ENCODE assay signal across 8 cellular contexts in the genomic region with DNA sequence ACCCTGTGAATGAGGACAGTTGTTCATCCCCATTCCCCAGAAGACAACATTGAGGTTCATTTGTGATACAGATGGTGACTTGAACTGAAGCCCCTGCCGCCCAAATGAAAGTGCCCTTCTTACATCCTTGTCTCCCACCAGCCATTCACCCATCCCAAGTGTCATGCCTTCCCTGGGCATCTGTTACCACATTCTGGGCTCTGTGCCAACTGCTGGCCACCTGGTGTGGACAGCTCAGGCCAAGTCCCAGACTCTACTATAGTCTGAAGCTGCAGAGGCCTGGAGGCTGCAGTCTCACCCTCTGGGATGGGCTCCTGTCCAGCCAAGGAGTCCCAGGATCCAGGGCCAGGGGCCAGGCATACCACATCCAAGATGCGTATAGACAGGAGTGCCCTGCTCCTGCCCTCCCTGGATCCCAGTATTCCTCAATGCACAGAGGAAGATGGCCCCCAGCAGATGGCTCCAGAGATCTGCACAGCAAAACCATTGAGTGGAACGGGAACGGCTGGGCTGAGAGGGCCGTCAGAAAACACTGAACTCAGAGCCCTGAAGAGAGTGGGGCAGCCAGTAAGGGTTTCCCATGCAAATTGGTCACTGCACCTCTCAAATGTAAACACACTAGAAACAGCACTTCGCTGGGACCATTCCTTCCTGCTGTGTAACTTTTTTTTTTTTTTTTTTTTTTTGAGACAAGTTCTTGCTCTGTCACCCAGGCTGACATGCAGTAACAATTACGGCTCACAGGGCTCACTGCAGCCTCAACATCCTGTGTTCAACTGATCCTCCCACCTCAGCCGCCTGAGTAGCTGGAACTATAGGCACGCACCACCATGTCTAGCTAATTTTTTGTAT. TPM values are rescaled to one million over a fixed set of nuclear protein-coding genes. Genes with fewer than 3 reads are reported as not detected.
A peak's percentile ranks its signal among the peaks of the same experiment; 100 is the strongest.
DNase-seq lines count a peak whose midpoint lies in the region; ATAC-seq and TF ChIP-seq lines count a peak whose summit lies in the region.

No MANE protein-coding gene starts in this region.

- ATAC-seq in foreskin keratinocyte = peak; percentile 38
- no peak for ATAC-seq in GM19397 (IDR thresholded peaks at IDR 0.05; ENCODE audit: unreplicated experiment)
- no peak for ATAC-seq in HG03439 (IDR thresholded peaks at IDR 0.05; ENCODE audit: unreplicated experiment)

- no peak for TF ChIP-seq POLR2A in Peyer's patch (IDR thresholded peaks at IDR 0.05)

- H3K27ac ChIP-seq in Peyer's patch = peak overlapping the region; percentile 12 to 64 (median 60)
- H3K27ac ChIP-seq in foreskin keratinocyte = no peak overlapping the region

- DNase-seq in GM12864 (ENCODE audit: low read depth) (no peak), Peyer's patch (peak; percentile 52 to 87 (median 82)), foreskin keratinocyte (peak in 1 of 2 donors; percentile 48), occipital lobe (lab: John Stamatoyannopoulos, UW) (peak; percentile 34)
- DNase-seq in Jurkat, Clone E6-1 (ENCODE audit: low read depth, low spot score) = peak; percentile 85
- DNase-seq in activated naive CD4-positive, alpha-beta T cell treated with anti-CD3 and anti-CD28 coated beads, Interleukin-2, amount 50 U/mL, for 16 hours = peak; percentile 56

- TF ChIP-seq CTCF in GM12864 (IDR thresholded peaks at IDR 0.05; ENCODE audit: low read depth, low read length, missing control alignments) (peak; percentile 48), Peyer's patch (IDR thresholded peaks at IDR 0.05) (peak; percentile 10 to 91 (median 70)), foreskin keratinocyte (conservative IDR thresholded peaks at IDR 0.05) (peak; percentile 84)

- H3K9me3 ChIP-seq in Peyer's patch = no peaks in the 10 kb centered on the region

- H3K27me3 ChIP-seq in Peyer's patch (no peaks in the 10 kb centered on the region), foreskin keratinocyte (no peaks in the 10 kb centered on the region)

- H3K36me3 ChIP-seq in Peyer's patch = no peaks in the 10 kb centered on the region

- no peak overlapping the region for H3K4me3 ChIP-seq in GM12864 (ENCODE audit: low read depth, low read length)
- H3K4me3 ChIP-seq in Jurkat, Clone E6-1 (ENCODE audit: low read length) = peak overlapping the region; percentile 15
- H3K4me3 ChIP-seq in Peyer's patch = no peak overlapping the region

- H3K4me1 ChIP-seq in Peyer's patch (peaks cover 0 to 81% (median 12%) of the 10 kb centered on the region in 4 donors), foreskin keratinocyte (no peaks in the 10 kb centered on the region)

RNA-seq across cellular contexts. Expression of gene ARRB1, which starts 22.8 kb away (rescaled TPM):
- 17.6 TPM for polyA plus RNA-seq in Jurkat, Clone E6-1 (2012; ENCODE audit: insufficient read depth, insufficient read length)
- 100 to 1,000 TPM in 2 of 4 donors, 10 to 100 TPM in 2; 45.4 to 136 (median 90.6) TPM for total RNA-seq in Peyer's patch
- 1.9 and 3.5 TPM in 2 replicates for total RNA-seq in foreskin keratinocyte
- 1.2 and 2.3 TPM in 2 replicates for polyA plus RNA-seq in foreskin keratinocyte
- 55.4 TPM for total RNA-seq in occipital lobe

Comparison
In these comparisons a context has a peak if more than half of its experiments do, and no peak if none do; other contexts are left out.
1. RNA of gene ARRB1, which starts 22.8 kb away (total RNA-seq): 45.4 to 136 TPM in Peyer's patch and 55.4 TPM in occipital lobe (single experiment); 1.9 to 3.5 TPM in foreskin keratinocyte; every median in the first group is over 10 times any median in the second.
2. Peak in every context shown above with its lines, with median percentiles within 50 percentile points of each other: CTCF ChIP-seq.